Comparison of ENCODE assay signal across 12 cellular contexts in the genomic region with DNA sequence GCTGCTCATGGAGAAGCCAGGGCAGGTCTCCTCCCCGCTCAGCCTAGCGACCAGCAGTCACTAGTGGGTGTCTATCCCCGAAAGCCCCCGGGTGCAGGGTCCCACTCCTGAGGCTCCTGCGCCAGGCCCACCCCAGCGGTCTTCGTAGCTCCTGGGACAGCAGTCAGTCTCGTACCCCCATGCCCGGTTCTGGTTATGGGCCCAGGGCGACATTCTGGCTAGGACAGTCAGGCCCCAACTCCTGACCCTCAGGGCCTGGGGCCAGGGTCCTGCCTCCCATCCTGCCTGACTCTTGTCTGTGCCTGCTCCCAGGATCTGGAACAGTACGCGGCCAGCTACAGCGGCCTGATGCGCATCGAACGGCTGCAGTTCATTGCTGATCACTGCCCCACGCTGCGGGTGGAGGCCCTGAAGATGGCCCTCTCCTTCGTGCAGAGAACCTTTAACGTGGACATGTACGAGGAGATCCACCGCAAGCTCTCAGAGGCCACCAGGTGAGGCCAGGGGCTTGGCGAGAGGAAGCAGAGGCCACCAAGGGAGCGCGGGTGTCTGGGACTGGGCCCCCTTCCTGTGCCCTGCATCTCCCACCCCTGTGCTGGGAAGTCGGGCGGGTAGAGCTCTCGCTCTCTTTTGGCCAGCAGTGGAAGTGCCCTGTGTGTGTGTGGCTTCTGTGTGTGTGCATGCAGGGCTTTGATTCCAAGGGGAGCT. TPM values are rescaled to one million over a fixed set of nuclear protein-coding genes. Genes with fewer than 3 reads are reported as not detected.
DNase-seq lines count a peak whose midpoint lies in the region; ATAC-seq, FAIRE-seq and TF ChIP-seq lines count a peak whose summit lies in the region.
"Had no signal": no experiment of that assay in that cellular context is flagged by ENCODE, and none has a peak within 500 bp of the region (broad histone marks: within the 10 kb centered on the region; RNA-seq: fewer than 3 reads in every experiment).

No MANE protein-coding gene starts in this region.

- 90% methylated on average over 28 of the region's 28 CpGs for WGBS in GM12878 (ENCODE audit: insufficient coverage, insufficient replicate concordance, low lambda C conversion rate, missing lambda C conversion rate)
- WGBS in neuronal stem cell (ENCODE audit: extremely low coverage in 2 of 2, insufficient read length in 2 of 2, insufficient replicate concordance in 1 of 2), 2 donors, result no CpG with 5 or more reads among the region's 28 CpGs

- DNase-seq in T-helper 1 cell (no peak), HFFc6 (no peak), GM12878 (ENCODE audit: low read depth, low spot score) (no peak), neuronal stem cell (ENCODE audit: low spot score) (no peak), GM20000 (ENCODE audit: low spot score) (no peak)
- DNase-seq: 8988T; NCI-H2029 treated with DMSO at 0.1 percent for 48 hours; stimulated activated naive CD4-positive, alpha-beta T cell had no signal

- CTCF ChIA-PET in GM12878 (lab: Yijun Ruan, JAX), result no interaction called here

- TF ChIP-seq CTCF in HFFc6 (IDR thresholded peaks at IDR 0.05) (no peak), GM12878 (IDR thresholded peaks at IDR 0.05 in 2 of 3, conservative IDR thresholded peaks at IDR 0.05 in 1 of 3; ENCODE audit: control insufficient read depth in 2 of 3, extremely low read depth in 1 of 3, insufficient read depth in 1 of 3, low read depth in 3 of 3, low read length in 3 of 3) (no peak), GM20000 (IDR thresholded peaks at IDR 0.05; ENCODE audit: extremely low read depth, missing control alignments) (no peak)

- H3K79me2 ChIP-seq in GM12878 (ENCODE audit: control insufficient read depth, insufficient read depth, low read length), result peaks cover 14% of the 10 kb centered on the region

- ATAC-seq in GM12878 (no peak), HG03135 (IDR thresholded peaks at IDR 0.05; ENCODE audit: unreplicated experiment) (no peak), GM21576 (IDR thresholded peaks at IDR 0.05; ENCODE audit: unreplicated experiment) (no peak)

- no TSS peak for BruUV-seq in GM12878 (replicated peaks; lab: Mats Ljungman, UMichigan)

- H3K4me1 Mint-ChIP-seq in T-helper 1 cell treated with Interleukin-12 subunit alpha and Interleukin-12 subunit beta and Interleukin-4 antibody, amounts not matched to agents 30 μg/mL and 1 μg/mL, for 36 hours (ENCODE audit: low read depth), result peaks cover 7% of the 10 kb centered on the region
- H3K4me1 Mint-ChIP-seq in HFFc6 (ENCODE audit: low read depth), result peaks cover 10% of the 10 kb centered on the region; the same call in 1 of the 2 replicates

- H4K20me1 ChIP-seq in GM12878 (ENCODE audit: control insufficient read depth, insufficient read depth), result no peaks in the 10 kb centered on the region

- H2AFZ ChIP-seq in GM12878 (ENCODE audit: control insufficient read depth, low read depth, low read length) (no peak overlapping the region), neuronal stem cell (ENCODE audit: low read length) (no peak overlapping the region)

- peaks cover 22% of the 10 kb centered on the region for H3K79me1 ChIP-seq in neuronal stem cell (ENCODE audit: low read depth, low read length)

- peak; percentile 11; the same call in 1 of the 2 replicates for TF ChIP-seq POLR2A in GM12878 (IDR thresholded peaks at IDR 0.05; ENCODE audit: low read depth, low read length)

- peak overlapping the region; percentile 70 for H3K4me3 Mint-ChIP-seq in T-helper 1 cell treated with Interleukin-12 subunit alpha and Interleukin-12 subunit beta and Interleukin-4 antibody, amounts not matched to agents 30 μg/mL and 1 μg/mL, for 36 hours
- H3K4me3 Mint-ChIP-seq in HFFc6, result peak overlapping the region; percentile 90

- peak overlapping the region; percentile 20 for H3K27ac Mint-ChIP-seq in T-helper 1 cell treated with Interleukin-12 subunit alpha and Interleukin-12 subunit beta and Interleukin-4 antibody, amounts not matched to agents 30 μg/mL and 1 μg/mL, for 36 hours
- peak overlapping the region; percentile 16; the same call in 1 of the 2 replicates for H3K27ac Mint-ChIP-seq in HFFc6

- H3K4me1 ChIP-seq in GM12878 (ENCODE audit: control insufficient read depth, insufficient read depth, low read length) (peaks cover 4% of the 10 kb centered on the region), neuronal stem cell (ENCODE audit: control insufficient read depth in 2 of 2, insufficient read depth in 1 of 2, low read depth in 1 of 2, low read length in 2 of 2) (peaks cover 7% of the 10 kb centered on the region in 2 donors)

- no peak for FAIRE-seq in GM12878 (lab: Jason Lieb, UNC)
- FAIRE-seq: RCC 7860 had no signal

- in situ Hi-C loops in GM12878 (cut with MboI), result no loop called here

- H2BK120ac ChIP-seq in neuronal stem cell (ENCODE audit: low read depth, low read length), result no peak overlapping the region

- no peak for TF ChIP-seq EP300 in GM12878 (IDR thresholded peaks at IDR 0.05; ENCODE audit: borderline replicate concordance in 1 of 2, control insufficient read depth in 1 of 2, low read depth in 2 of 2, low read length in 2 of 2)

- no peak overlapping the region for H4K8ac ChIP-seq in neuronal stem cell (ENCODE audit: low read depth, low read length)

- TF ChIP-seq RAD21 in GM12878 (IDR thresholded peaks at IDR 0.05; ENCODE audit: insufficient read depth, low read depth, low read length), result no peak

- peak overlapping the region; percentile 24 for H2BK5ac ChIP-seq in neuronal stem cell (ENCODE audit: low read length)

- no peak overlapping the region for H2AK5ac ChIP-seq in neuronal stem cell (ENCODE audit: low read depth, low read length)

- H3K14ac ChIP-seq in neuronal stem cell (ENCODE audit: low read length), result peak overlapping the region; percentile 21

- SMC1A ChIA-PET in GM12878 (lab: Charles Lee; ENCODE audit: uncharacterized antibody, unreplicated experiment), result no interaction called here

- peak overlapping the region; percentile 64; the same call in 1 of the 2 replicates for H3K4me2 ChIP-seq in GM12878 (ENCODE audit: control insufficient read depth, insufficient read depth)
- no peak overlapping the region for H3K4me2 ChIP-seq in neuronal stem cell (ENCODE audit: insufficient read depth, low read length, poor library complexity, severe bottlenecking)

- H4K91ac ChIP-seq in neuronal stem cell (ENCODE audit: low read depth, low read length, poor library complexity), result no peak overlapping the region

- H3K36me3 Mint-ChIP-seq in T-helper 1 cell treated with Interleukin-12 subunit alpha and Interleukin-12 subunit beta and Interleukin-4 antibody, amounts not matched to agents 30 μg/mL and 1 μg/mL, for 36 hours (ENCODE audit: low read depth), result peaks cover 3% of the 10 kb centered on the region
- H3K36me3 Mint-ChIP-seq in HFFc6 (ENCODE audit: low read depth), result no peaks in the 10 kb centered on the region

- no peaks in the 10 kb centered on the region for H3K27me3 Mint-ChIP-seq in T-helper 1 cell treated with Interleukin-12 subunit alpha and Interleukin-12 subunit beta and Interleukin-4 antibody, amounts not matched to agents 30 μg/mL and 1 μg/mL, for 36 hours (ENCODE audit: low read depth)
- no peaks in the 10 kb centered on the region for H3K27me3 Mint-ChIP-seq in HFFc6 (ENCODE audit: insufficient read depth)

- peak overlapping the region; percentile 3 for H3K23ac ChIP-seq in neuronal stem cell (ENCODE audit: low read depth, low read length, poor library complexity)

- H3K18ac ChIP-seq in neuronal stem cell (ENCODE audit: low read length), result no peak overlapping the region

- no peak overlapping the region for H3K27ac ChIP-seq in GM12878 (ENCODE audit: control insufficient read depth, insufficient read depth)
- H3K27ac ChIP-seq in neuronal stem cell (replicated peaks; ENCODE audit: low read length), result no peak overlapping the region

- POLR2A ChIA-PET in GM12878 (lab: Charles Lee), result interaction anchor here (0.5 to 2.4 kb wide), 3 partner anchors 11 to 17 kb away, joined by 3 to 6 read pairs (median 3); a partner anchor contains a TSS

- H3K4ac ChIP-seq in neuronal stem cell (ENCODE audit: low read length), result no peak overlapping the region

- no peak overlapping the region for H2BK12ac ChIP-seq in neuronal stem cell (ENCODE audit: low read length)

- H3K36me3 ChIP-seq in GM12878 (ENCODE audit: control insufficient read depth in 2 of 2, insufficient read depth in 2 of 2, low read length in 1 of 2) (peaks cover 0 to 17% of the 10 kb centered on the region in 2 experiments), neuronal stem cell (replicated peaks in 1 of 2; ENCODE audit: control insufficient read depth in 2 of 2, insufficient read depth in 2 of 2, low read length in 2 of 2) (peaks cover 59 to 72% of the 10 kb centered on the region in 2 donors)

- H3K9me3 Mint-ChIP-seq in T-helper 1 cell treated with Interleukin-12 subunit alpha and Interleukin-12 subunit beta and Interleukin-4 antibody, amounts not matched to agents 30 μg/mL and 1 μg/mL, for 36 hours, result no peaks in the 10 kb centered on the region
- H3K9me3 Mint-ChIP-seq in HFFc6, result no peaks in the 10 kb centered on the region

- no peak overlapping the region for H2BK15ac ChIP-seq in neuronal stem cell (ENCODE audit: low read length)

- RAD21 ChIA-PET in GM12878 (lab: Charles Lee; ENCODE audit: unreplicated experiment), result no interaction called here

- H3K4me3 ChIP-seq in GM12878 (no peak overlapping the region), neuronal stem cell (ENCODE audit: low read length in 2 of 2) (peak overlapping the region in 1 of 2 donors; percentile 98)

- intact Hi-C loops in GM12878 (cut with micrococcal nuclease; ENCODE audit: unreplicated experiment), result loop anchor here (5.0 kb wide), 1 partner anchor 44 kb away; a partner anchor contains a TSS

- H3K9ac ChIP-seq in GM12878 (ENCODE audit: control insufficient read depth, insufficient read depth, low read length), result no peak overlapping the region
- H3K9ac ChIP-seq in neuronal stem cell (ENCODE audit: low read depth, low read length, poor library complexity), result no peak overlapping the region

- no peaks in the 10 kb centered on the region for H3K9me3 ChIP-seq in GM12878 (replicated peaks; ENCODE audit: control insufficient read depth, insufficient read depth, low read length)
- H3K9me3 ChIP-seq in neuronal stem cell (replicated peaks in 1 of 2; ENCODE audit: control insufficient read depth in 2 of 2, insufficient read depth in 1 of 2, low read depth in 1 of 2, low read length in 2 of 2), result no peaks in the 10 kb centered on the region

- H3K27me3 ChIP-seq in GM12878 (replicated peaks in 1 of 2; ENCODE audit: control insufficient read depth in 2 of 2, insufficient read depth in 2 of 2, low read length in 1 of 2), result no peaks in the 10 kb centered on the region
- no peaks in the 10 kb centered on the region for H3K27me3 ChIP-seq in neuronal stem cell (ENCODE audit: control insufficient read depth in 3 of 3, insufficient read depth in 3 of 3, low read depth in 1 of 3, low read length in 3 of 3)

RNA-seq across cellular contexts. Expression of a gene that starts 2.0 kb away (rescaled TPM):
- total RNA-seq in HFFc6 (2021; fragmentation: NEBNext Ultra II Directional; extraction: Animal tissue kit (Norgen Biotek cat#: 25700)), result 100 to 1,000 TPM; 127 to 144 (median 141) TPM
- 41.6 and 44.7 TPM in 2 replicates for total RNA-seq in GM12878 (2013; cell fraction: nucleolus; rRNA removed)
- total RNA-seq in GM12878 (2014; rRNA removed), result 110 and 131 TPM in 2 replicates
- total RNA-seq in GM12878 (2014; rRNA removed; fragmentation: Illumina TruSeq; extraction: Trizol), result 35.1 and 37.1 TPM in 2 replicates
- 113 and 122 TPM in 2 replicates for total RNA-seq in GM12878 (2021)
- 21.3 TPM for polyA plus RNA-seq in GM12878 (2011; ENCODE audit: low read depth)
- polyA plus RNA-seq in GM12878 (2011; rRNA removed), result 14.3 and 53.3 TPM in 2 replicates
- polyA plus RNA-seq in GM12878 (2011; cell fraction: cytosol; rRNA removed), result 65.9 and 98.5 TPM in 2 replicates
- polyA plus RNA-seq in GM12878 (2011; cell fraction: nucleus; rRNA removed), result 198 and 262 TPM in 2 replicates
- 41.2 and 44.0 TPM in 2 replicates for polyA plus RNA-seq in GM12878 (2012)
- polyA plus RNA-seq in GM12878 (2014; fragmentation: Illumina TruSeq; extraction: Trizol), result 7.5 and 32.8 TPM in 2 replicates
- polyA plus RNA-seq in GM12878 (2014; fragmentation: Nextera tagmentation; extraction: Ambion mirVana), result 10 to 100 TPM in 1 of 2 experiments, 1 to 10 TPM in 1; 2.2 to 11.5 TPM
- 102 and 119 TPM in 2 replicates for polyA plus RNA-seq in GM12878 (2014; rRNA removed)
- polyA plus RNA-seq in GM12878 (2016; fragmentation: Nextera tagmentation; extraction: Ambion mirVana), result 100 to 1,000 TPM; 119 to 146 TPM
- polyA minus RNA-seq in GM12878 (2011; rRNA and poly(A)+ RNA removed), result 50.1 and 72.3 TPM in 2 replicates
- polyA minus RNA-seq in GM12878 (2011; cell fraction: cytosol; rRNA and poly(A)+ RNA removed), result 44.1 and 45.0 TPM in 2 replicates
- polyA minus RNA-seq in GM12878 (2011; cell fraction: nucleus; rRNA and poly(A)+ RNA removed), result 42.7 and 84.3 TPM in 2 replicates
- polyA plus RNA-seq in neuronal stem cell (2013, experiment 1 of 2), result 67.9 TPM
- 66.6 TPM for polyA plus RNA-seq in neuronal stem cell (2013, experiment 2 of 2)

RNA-seq across cellular contexts. Expression of a gene that starts 2.1 kb away (rescaled TPM):
- 10 to 100 TPM; 37.6 to 48.5 (median 40.1) TPM for total RNA-seq in HFFc6 (2021; fragmentation: NEBNext Ultra II Directional; extraction: Animal tissue kit (Norgen Biotek cat#: 25700))
- total RNA-seq in GM12878 (2013; cell fraction: nucleolus; rRNA removed), result 23.5 and 23.7 TPM in 2 replicates
- total RNA-seq in GM12878 (2014; rRNA removed) (14.5 and 14.8 TPM in 2 replicates), GM12878 (2014; rRNA removed; fragmentation: Illumina TruSeq; extraction: Trizol) (5.2 and 7.8 TPM in 2 replicates), GM12878 (2021) (17.7 and 19.6 TPM in 2 replicates)
- 10.9 TPM for polyA plus RNA-seq in GM12878 (2011; ENCODE audit: low read depth)
- polyA plus RNA-seq in GM12878 (2011; rRNA removed) (4.4 and 7.1 TPM in 2 replicates), GM12878 (2014; fragmentation: Illumina TruSeq; extraction: Trizol) (1.3 and 7.2 TPM in 2 replicates), GM12878 (2014; fragmentation: Nextera tagmentation; extraction: Ambion mirVana) (under 1 TPM; 0.10 to 0.93 TPM), GM12878 (2014; rRNA removed) (19.0 and 22.4 TPM in 2 replicates), GM12878 (2016; fragmentation: Nextera tagmentation; extraction: Ambion mirVana) (1 to 10 TPM; 1.6 to 2.6 TPM)
- 6.6 and 12.0 TPM in 2 replicates for polyA plus RNA-seq in GM12878 (2011; cell fraction: cytosol; rRNA removed)
- polyA plus RNA-seq in GM12878 (2011; cell fraction: nucleus; rRNA removed), result 83.6 and 89.3 TPM in 2 replicates
- 20.4 and 23.3 TPM in 2 replicates for polyA plus RNA-seq in GM12878 (2012)
- polyA minus RNA-seq in GM12878 (2011; rRNA and poly(A)+ RNA removed), result 2.4 and 4.8 TPM in 2 replicates
- polyA minus RNA-seq in GM12878 (2011; cell fraction: cytosol; rRNA and poly(A)+ RNA removed), result 2.9 and 4.4 TPM in 2 replicates
- polyA minus RNA-seq in GM12878 (2011; cell fraction: nucleus; rRNA and poly(A)+ RNA removed), result 8.1 and 8.2 TPM in 2 replicates
- 25.7 TPM for polyA plus RNA-seq in neuronal stem cell (2013, experiment 1 of 2)
- 26.2 TPM for polyA plus RNA-seq in neuronal stem cell (2013, experiment 2 of 2)

RNA-seq across cellular contexts. Expression of a gene that starts 11.9 kb away (rescaled TPM):
- total RNA-seq in HFFc6 (2021; fragmentation: NEBNext Ultra II Directional; extraction: Animal tissue kit (Norgen Biotek cat#: 25700)), result 10 to 100 TPM; 65.8 to 86.8 (median 71.2) TPM
- 56.8 and 75.9 TPM in 2 replicates for total RNA-seq in GM12878 (2013; cell fraction: nucleolus; rRNA removed)
- total RNA-seq in GM12878 (2014; rRNA removed), result 107 and 132 TPM in 2 replicates
- total RNA-seq in GM12878 (2014; rRNA removed; fragmentation: Illumina TruSeq; extraction: Trizol), result 43.3 and 50.3 TPM in 2 replicates
- 137 and 157 TPM in 2 replicates for total RNA-seq in GM12878 (2021)
- 52.5 TPM for polyA plus RNA-seq in GM12878 (2011; ENCODE audit: low read depth)
- polyA plus RNA-seq in GM12878 (2011; rRNA removed), result 21.0 and 42.6 TPM in 2 replicates
- 77.7 and 101 TPM in 2 replicates for polyA plus RNA-seq in GM12878 (2011; cell fraction: cytosol; rRNA removed)
- 285 and 360 TPM in 2 replicates for polyA plus RNA-seq in GM12878 (2011; cell fraction: nucleus; rRNA removed)
- 61.7 and 71.7 TPM in 2 replicates for polyA plus RNA-seq in GM12878 (2012)
- 13.8 and 46.5 TPM in 2 replicates for polyA plus RNA-seq in GM12878 (2014; fragmentation: Illumina TruSeq; extraction: Trizol)
- polyA plus RNA-seq in GM12878 (2014; fragmentation: Nextera tagmentation; extraction: Ambion mirVana), result 10 to 100 TPM in 1 of 2 experiments, 1 to 10 TPM in 1; 6.1 to 15.3 TPM
- polyA plus RNA-seq in GM12878 (2014; rRNA removed), result 147 and 155 TPM in 2 replicates
- polyA plus RNA-seq in GM12878 (2016; fragmentation: Nextera tagmentation; extraction: Ambion mirVana), result 10 to 100 TPM in 1 of 2 experiments, 1 to 10 TPM in 1; 9.7 to 25.4 TPM
- polyA minus RNA-seq in GM12878 (2011; rRNA and poly(A)+ RNA removed), result 23.4 and 40.3 TPM in 2 replicates
- 25.4 and 29.1 TPM in 2 replicates for polyA minus RNA-seq in GM12878 (2011; cell fraction: cytosol; rRNA and poly(A)+ RNA removed)
- 63.5 and 104 TPM in 2 replicates for polyA minus RNA-seq in GM12878 (2011; cell fraction: nucleus; rRNA and poly(A)+ RNA removed)
- 33.5 TPM for polyA plus RNA-seq in neuronal stem cell (2013, experiment 1 of 2)
- polyA plus RNA-seq in neuronal stem cell (2013, experiment 2 of 2), result 31.8 TPM

RNA-seq across cellular contexts. Expression of a gene that starts 16.2 kb away (rescaled TPM):
- total RNA-seq in HFFc6 (2021; fragmentation: NEBNext Ultra II Directional; extraction: Animal tissue kit (Norgen Biotek cat#: 25700)), result 100 to 1,000 TPM in 1 of 6 experiments, 10 to 100 TPM in 5; 73.4 to 100 (median 84.8) TPM
- 13.4 and 14.9 TPM in 2 replicates for total RNA-seq in GM12878 (2013; cell fraction: nucleolus; rRNA removed)
- 80.8 and 85.8 TPM in 2 replicates for total RNA-seq in GM12878 (2014; rRNA removed)
- 32.4 and 39.9 TPM in 2 replicates for total RNA-seq in GM12878 (2014; rRNA removed; fragmentation: Illumina TruSeq; extraction: Trizol)
- 110 and 119 TPM in 2 replicates for total RNA-seq in GM12878 (2021)
- polyA plus RNA-seq in GM12878 (2011; ENCODE audit: low read depth), result 79.4 TPM
- polyA plus RNA-seq in GM12878 (2011; rRNA removed), result 29.9 and 66.6 TPM in 2 replicates
- polyA plus RNA-seq in GM12878 (2011; cell fraction: cytosol; rRNA removed), result 188 and 195 TPM in 2 replicates
- 136 and 154 TPM in 2 replicates for polyA plus RNA-seq in GM12878 (2011; cell fraction: nucleus; rRNA removed)
- polyA plus RNA-seq in GM12878 (2012), result 73.6 and 79.6 TPM in 2 replicates
- 45.6 and 92.0 TPM in 2 replicates for polyA plus RNA-seq in GM12878 (2014; fragmentation: Illumina TruSeq; extraction: Trizol)
- 10 to 100 TPM; 12.3 to 44.8 TPM for polyA plus RNA-seq in GM12878 (2014; fragmentation: Nextera tagmentation; extraction: Ambion mirVana)
- 128 and 151 TPM in 2 replicates for polyA plus RNA-seq in GM12878 (2014; rRNA removed)
- polyA plus RNA-seq in GM12878 (2016; fragmentation: Nextera tagmentation; extraction: Ambion mirVana), result 100 to 1,000 TPM; 122 to 139 TPM
- 53.5 and 69.9 TPM in 2 replicates for polyA minus RNA-seq in GM12878 (2011; rRNA and poly(A)+ RNA removed)
- 23.2 and 25.8 TPM in 2 replicates for polyA minus RNA-seq in GM12878 (2011; cell fraction: cytosol; rRNA and poly(A)+ RNA removed)
- polyA minus RNA-seq in GM12878 (2011; cell fraction: nucleus; rRNA and poly(A)+ RNA removed), result 21.6 and 34.3 TPM in 2 replicates
- polyA plus RNA-seq in neuronal stem cell (2013, experiment 1 of 2), result 72.9 TPM
- polyA plus RNA-seq in neuronal stem cell (2013, experiment 2 of 2), result 72.2 TPM

RNA-seq across cellular contexts. Expression of a gene that starts 22.2 kb away (rescaled TPM):
- total RNA-seq in HFFc6 (2021; fragmentation: NEBNext Ultra II Directional; extraction: Animal tissue kit (Norgen Biotek cat#: 25700)), result 1 to 10 TPM; 4.3 to 8.5 (median 5.6) TPM
- 2.7 and 4.9 TPM in 2 replicates for total RNA-seq in GM12878 (2013; cell fraction: nucleolus; rRNA removed)
- 23.5 and 29.8 TPM in 2 replicates for total RNA-seq in GM12878 (2014; rRNA removed)
- total RNA-seq in GM12878 (2014; rRNA removed; fragmentation: Illumina TruSeq; extraction: Trizol), result 9.0 and 9.2 TPM in 2 replicates
- 14.6 and 16.2 TPM in 2 replicates for total RNA-seq in GM12878 (2021)
- 0.71 TPM for polyA plus RNA-seq in GM12878 (2011; ENCODE audit: low read depth)
- polyA plus RNA-seq in GM12878 (2011; rRNA removed), result 1.2 and 4.2 TPM in 2 replicates
- 4.7 and 7.5 TPM in 2 replicates for polyA plus RNA-seq in GM12878 (2011; cell fraction: cytosol; rRNA removed)
- polyA plus RNA-seq in GM12878 (2011; cell fraction: nucleus; rRNA removed), result 33.2 and 47.4 TPM in 2 replicates
- 3.4 and 4.9 TPM in 2 replicates for polyA plus RNA-seq in GM12878 (2012)
- 2.8 and 9.8 TPM in 2 replicates for polyA plus RNA-seq in GM12878 (2014; fragmentation: Illumina TruSeq; extraction: Trizol)
- polyA plus RNA-seq in GM12878 (2014; fragmentation: Nextera tagmentation; extraction: Ambion mirVana), result under 1 TPM; 0.11 to 0.16 TPM
- polyA plus RNA-seq in GM12878 (2014; rRNA removed), result 32.9 and 39.8 TPM in 2 replicates
- polyA plus RNA-seq in GM12878 (2016; fragmentation: Nextera tagmentation; extraction: Ambion mirVana), result 1 to 10 TPM; 1.7 TPM
- 0.44 and 1.0 TPM in 2 replicates for polyA minus RNA-seq in GM12878 (2011; rRNA and poly(A)+ RNA removed)
- polyA minus RNA-seq in GM12878 (2011; cell fraction: cytosol; rRNA and poly(A)+ RNA removed), result 3.1 TPM in 1 of 2 replicates, not detected in the other
- polyA minus RNA-seq in GM12878 (2011; cell fraction: nucleus; rRNA and poly(A)+ RNA removed), result 2.3 and 4.8 TPM in 2 replicates
- 61.3 TPM for polyA plus RNA-seq in neuronal stem cell (2013, experiment 1 of 2)
- 55.7 TPM for polyA plus RNA-seq in neuronal stem cell (2013, experiment 2 of 2)
